In the genomic region with DNA sequence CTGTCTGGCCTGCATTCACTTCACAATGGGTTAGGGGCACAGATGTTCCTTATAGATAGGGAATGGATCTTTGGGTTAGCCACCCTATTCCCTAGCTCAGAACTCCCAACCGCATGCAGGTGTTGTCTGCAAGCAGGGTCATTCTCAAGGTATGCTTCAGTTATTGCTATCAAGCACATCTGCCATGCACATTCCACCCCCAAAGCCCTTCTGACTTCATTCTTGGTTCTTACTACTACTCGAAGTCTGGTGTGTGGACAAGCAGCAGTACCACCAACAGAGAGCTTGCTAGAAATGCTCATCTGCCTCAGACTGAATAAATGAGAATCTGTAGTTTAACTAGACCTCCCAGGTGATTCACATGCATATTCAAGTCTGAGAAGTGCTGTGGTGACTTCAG, we compare ENCODE assay signal across 26 cellular contexts. TPM values are rescaled to one million over a fixed set of nuclear protein-coding genes. Genes with fewer than 3 reads are reported as not detected.
"Had no signal": no experiment of that assay in that cellular context is flagged by ENCODE, and none has a peak within 500 bp of the region (broad histone marks: within the 10 kb centered on the region; RNA-seq: fewer than 3 reads in every experiment).

No MANE protein-coding gene starts in this region.

- H3K36me3 ChIP-seq: uterus had no signal

- H3K9me3 ChIP-seq: left ventricle myocardium inferior, pancreas, psoas muscle, right atrium auricular region, spleen, suprapubic skin, thoracic aorta, tibial artery, uterus had no signal

- H3K4me1 Mint-ChIP-seq: mesothelial cell of epicardium, naive B cell, natural killer cell, nephron progenitor cell had no signal

- H3K27me3 Mint-ChIP-seq: naive B cell; stimulated activated naive CD8-positive, alpha-beta T cell treated with anti-CD3 and anti-CD28 coated beads, Interleukin-15, Interleukin-2, amounts not matched to agents 100 ng/mL and 50 ng/mL, for 24 hours; type B pancreatic cell had no signal

- H3K27ac ChIP-seq: left ventricle myocardium inferior, pancreas, psoas muscle, right atrium auricular region, spleen, suprapubic skin, thoracic aorta, tibial artery, uterus had no signal

- H3K4me3 ChIP-seq: left ventricle myocardium inferior, lung, pancreas, psoas muscle, right atrium auricular region, spleen, suprapubic skin, thoracic aorta, tibial artery, uterus had no signal

- H3K9me3 Mint-ChIP-seq: mesothelial cell of epicardium; naive B cell; natural killer cell; nephron progenitor cell; stimulated activated effector memory CD8-positive, alpha-beta T cell treated with anti-CD3 and anti-CD28 coated beads, Interleukin-12 subunit alpha, Interleukin-12 subunit beta, amount 100 ng/mL, for 72 hours; stimulated activated naive CD8-positive, alpha-beta T cell treated with anti-CD3 and anti-CD28 coated beads, Interleukin-15, Interleukin-2, amounts not matched to agents 100 ng/mL and 50 ng/mL, for 24 hours; type B pancreatic cell had no signal

- H3K27me3 ChIP-seq: pancreas, right atrium auricular region, spleen, suprapubic skin, tibial artery, uterus had no signal

- DNase-seq: hypothalamus; islet precursor cell; left ventricle myocardium inferior; naive B cell; natural killer cell; nephron progenitor cell; pancreas; posterior cingulate gyrus; psoas muscle; small intestine; spleen; stimulated activated CD4-positive, alpha-beta T cell treated with anti-CD3 and anti-CD28 coated beads, Interleukin-4, amount 100 ng/mL, for 24 hours; stimulated activated naive CD4-positive, alpha-beta T cell; tibial artery; uterus had no signal

- ATAC-seq: natural killer cell; psoas muscle; stimulated activated effector memory CD8-positive, alpha-beta T cell treated with anti-CD3 and anti-CD28 coated beads, Interleukin-12 subunit alpha, Interleukin-12 subunit beta, amount 100 ng/mL, for 72 hours had no signal

- H3K27ac Mint-ChIP-seq: mesothelial cell of epicardium; nephron progenitor cell; stimulated activated naive CD8-positive, alpha-beta T cell treated with anti-CD3 and anti-CD28 coated beads, Interleukin-15, Interleukin-2, amounts not matched to agents 100 ng/mL and 50 ng/mL, for 24 hours; type B pancreatic cell had no signal

- H3K4me3 Mint-ChIP-seq: mesothelial cell of epicardium; naive B cell; natural killer cell; nephron progenitor cell; stimulated activated effector memory CD8-positive, alpha-beta T cell treated with anti-CD3 and anti-CD28 coated beads, Interleukin-12 subunit alpha, Interleukin-12 subunit beta, amount 100 ng/mL, for 72 hours; stimulated activated naive CD8-positive, alpha-beta T cell treated with anti-CD3 and anti-CD28 coated beads, Interleukin-15, Interleukin-2, amounts not matched to agents 100 ng/mL and 50 ng/mL, for 24 hours; type B pancreatic cell had no signal

- H3K4me1 ChIP-seq: left ventricle myocardium inferior, pancreas, psoas muscle, right atrium auricular region, spleen, suprapubic skin, tibial artery, uterus had no signal

RNA-seq across cellular contexts. Expression of gene SERPINE3, which starts 31.3 kb away (rescaled TPM):
- total RNA-seq: kidney epithelial cell, left ventricle myocardium inferior, lung, natural killer cell, pancreas, psoas muscle, renal cortical epithelial cell, right atrium auricular region, subcutaneous adipose tissue, suprapubic skin had no signal
- polyA plus RNA-seq: lung, pancreas, small intestine, spleen had no signal
